In the genomic region with DNA sequence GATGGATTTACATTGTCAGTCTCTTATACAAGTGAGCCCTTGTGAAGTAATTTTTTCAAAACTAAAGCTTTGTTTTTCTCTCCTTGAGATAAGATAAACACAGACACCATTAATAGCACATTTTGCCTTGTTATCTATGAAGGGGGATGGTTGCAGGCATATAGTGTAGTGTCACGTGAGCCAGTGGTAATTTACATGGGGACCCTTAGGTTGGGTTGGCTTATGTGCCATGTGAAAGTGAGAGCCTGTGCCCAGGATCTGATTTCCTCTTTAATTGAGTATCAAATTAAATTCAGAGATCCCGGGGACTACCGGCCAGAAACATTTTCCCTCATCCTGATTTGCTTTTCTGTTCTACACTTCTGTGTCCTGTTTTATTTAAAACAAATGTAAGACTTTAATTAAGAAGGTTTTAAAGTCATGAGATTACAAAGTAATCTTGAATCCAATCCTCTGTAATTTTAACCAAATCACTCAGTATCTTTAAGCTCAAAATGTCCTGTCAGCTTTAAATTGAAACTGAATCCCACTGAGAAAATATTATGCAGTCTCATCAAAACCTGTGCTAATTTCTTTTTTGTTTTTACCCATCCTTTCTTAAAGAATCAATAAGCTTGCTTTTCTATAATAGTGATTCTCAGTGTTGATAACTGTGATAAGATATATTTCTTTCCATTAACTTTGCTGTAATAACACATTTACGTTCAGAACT, we compare ENCODE assay signal across 3 cellular contexts.
TF ChIP-seq lines count a peak whose summit lies in the region.

No MANE protein-coding gene starts in this region.

TF ChIP-seq in SK-N-SH, 30 proteins besides CTCF, POLR2A, EP300 and RAD21:
- TF ChIP-seq CHD2 (IDR thresholded peaks at IDR 0.05; ENCODE audit: low read length, partially characterized antibody) (peak; percentile 54), FOXJ3 (CRISPR knock-in tag; IDR thresholded peaks at IDR 0.05) (peak; percentile 68; the same call in 1 of the 2 replicates), SMC3 (IDR thresholded peaks at IDR 0.05; ENCODE audit: low read depth, low read length) (no peak), EZH2phosphoT487 (IDR thresholded peaks at IDR 0.05; ENCODE audit: borderline replicate concordance, low read depth) (no peak), RCOR1 (IDR thresholded peaks at IDR 0.05; ENCODE audit: low read length) (peak; percentile 78; the same call in 1 of the 2 replicates), GATA2 (CRISPR knock-in tag; IDR thresholded peaks at IDR 0.05) (peak; percentile 69; the same call in 1 of the 2 replicates), TAF1 (IDR thresholded peaks at IDR 0.05; ENCODE audit: borderline replicate concordance, low read depth, low read length) (no peak)
- TF ChIP-seq, protein P1, sequence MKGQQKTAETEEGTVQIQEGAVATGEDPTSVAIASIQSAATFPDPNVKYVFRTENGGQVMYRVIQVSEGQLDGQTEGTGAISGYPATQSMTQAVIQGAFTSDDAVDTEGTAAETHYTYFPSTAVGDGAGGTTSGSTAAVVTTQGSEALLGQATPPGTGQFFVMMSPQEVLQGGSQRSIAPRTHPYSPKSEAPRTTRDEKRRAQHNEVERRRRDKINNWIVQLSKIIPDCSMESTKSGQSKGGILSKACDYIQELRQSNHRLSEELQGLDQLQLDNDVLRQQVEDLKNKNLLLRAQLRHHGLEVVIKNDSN (IDR thresholded peaks at IDR 0.05; ENCODE audit: borderline replicate concordance, low read depth): peak; percentile 30; the same call in 1 of the 2 replicates

TF ChIP-seq in SK-N-SH treated with all-trans-retinoic acid at 6 μM for 48 hours, 23 proteins besides CTCF, POLR2A, EP300 and RAD21:
- TF ChIP-seq ARNTL (CRISPR knock-in tag; IDR thresholded peaks at IDR 0.05; ENCODE audit: borderline replicate concordance, low read depth): no peak

TF ChIP-seq in IMR-90, 13 proteins besides CTCF, POLR2A, EP300 and RAD21:
- TF ChIP-seq RFX5 (IDR thresholded peaks at IDR 0.05; ENCODE audit: low read depth, low read length) (no peak), CEBPB (IDR thresholded peaks at IDR 0.05; ENCODE audit: low read depth, low read length) (no peak), MAFK (IDR thresholded peaks at IDR 0.05; ENCODE audit: low read depth, low read length) (peak; percentile 72), SMC3 (IDR thresholded peaks at IDR 0.05; ENCODE audit: low read depth, low read length) (no peak), MAZ (IDR thresholded peaks at IDR 0.05; ENCODE audit: borderline replicate concordance, low read depth, low read length) (no peak)
